Comparison of ENCODE assay signal across 23 cellular contexts in genomic region chr2:121034551-121034950, GRCh38.
"Had no signal": no experiment of that assay in that cellular context is flagged by ENCODE, and none has a peak within 500 bp of the region (broad histone marks: within the 10 kb centered on the region; RNA-seq: fewer than 3 reads in every experiment).

No MANE protein-coding gene starts in this region.

- H3K27me3 ChIP-seq: right atrium auricular region had no signal

- DNase-seq: cortex of kidney; effector memory CD4-positive, alpha-beta T cell; esophagus squamous epithelium; foreskin fibroblast; immature natural killer cell; kidney; left cardiac atrium; left ventricle myocardium inferior; lower lobe of right lung; mesendoderm; naive thymus-derived CD4-positive, alpha-beta T cell; posterior cingulate gyrus; small intestine; stimulated activated CD4-positive, alpha-beta T cell treated with anti-CD3 and anti-CD28 coated beads, Interleukin-12 subunit alpha, Interleukin-12 subunit beta, amount 100 ng/mL, for 4 hours; stimulated activated naive CD4-positive, alpha-beta T cell; stomach; substantia nigra; transverse colon had no signal

- H3K4me3 Mint-ChIP-seq: immature natural killer cell; naive thymus-derived CD4-positive, alpha-beta T cell had no signal

- H3K9me3 Mint-ChIP-seq: immature natural killer cell had no signal

- H3K9me3 ChIP-seq: esophagus squamous epithelium, left ventricle myocardium inferior, lower lobe of right lung, neutrophil, right atrium auricular region, stomach, thoracic aorta, transverse colon had no signal

- H3K27ac ChIP-seq: dorsolateral prefrontal cortex, epithelial cell of prostate, esophagus squamous epithelium, left ventricle myocardium inferior, lower lobe of right lung, neutrophil, right atrium auricular region, stomach, thoracic aorta, transverse colon had no signal

- H3K4me1 Mint-ChIP-seq: immature natural killer cell; naive thymus-derived CD4-positive, alpha-beta T cell had no signal

- H3K4me3 ChIP-seq: dorsolateral prefrontal cortex, esophagus squamous epithelium, left ventricle myocardium inferior, lower lobe of right lung, right atrium auricular region, stomach, thoracic aorta, transverse colon had no signal

- H3K36me3 Mint-ChIP-seq: immature natural killer cell; naive thymus-derived CD4-positive, alpha-beta T cell had no signal

- H3K27ac Mint-ChIP-seq: immature natural killer cell; naive thymus-derived CD4-positive, alpha-beta T cell had no signal

- H3K36me3 ChIP-seq: esophagus squamous epithelium, left ventricle myocardium inferior, lower lobe of right lung, neutrophil, right atrium auricular region, stomach, thoracic aorta, transverse colon had no signal

- H3K4me1 ChIP-seq: left ventricle myocardium inferior, lower lobe of right lung had no signal
